1 cellular context compared by ENCODE assay signal in the genomic region with DNA sequence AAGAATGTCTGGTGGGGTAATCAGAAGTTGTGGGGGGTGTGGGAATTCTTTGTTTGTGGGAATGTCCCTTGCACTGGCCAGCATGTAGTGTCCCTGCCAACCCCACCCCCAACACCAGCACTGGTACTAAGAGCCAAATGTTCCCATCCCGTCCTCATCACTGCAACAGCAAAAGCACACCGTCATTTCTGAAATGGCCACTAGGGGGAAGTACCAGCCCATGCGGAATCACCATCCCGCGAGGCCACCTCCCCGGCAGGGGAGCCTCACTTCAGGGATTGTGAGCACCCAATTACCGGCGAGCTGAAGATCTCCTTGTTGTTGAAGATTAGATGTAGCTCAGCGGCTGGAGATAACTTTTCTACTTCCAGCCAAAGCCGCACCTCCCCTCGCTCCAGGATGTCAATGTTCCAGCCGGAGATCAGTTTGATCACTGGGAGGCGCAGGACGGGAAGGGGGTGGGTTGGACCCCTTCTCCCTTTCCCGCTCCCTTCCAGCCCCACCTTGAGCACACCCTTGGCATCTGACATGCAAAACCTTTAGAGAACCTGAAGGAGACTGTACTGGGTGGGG.
TF ChIP-seq lines count a peak whose summit lies in the region.

No MANE protein-coding gene starts in this region.

TF ChIP-seq in SK-N-SH, 30 proteins besides CTCF, POLR2A, EP300 and RAD21 (continued from another document):
- TF ChIP-seq ZBTB33 (IDR thresholded peaks at IDR 0.05; ENCODE audit: borderline replicate concordance, low read depth) = no peak
- no peak for TF ChIP-seq FOSL2 (IDR thresholded peaks at IDR 0.05; ENCODE audit: borderline replicate concordance, low read depth)
- no peak for TF ChIP-seq SIN3A (IDR thresholded peaks at IDR 0.05; ENCODE audit: borderline replicate concordance, low read depth, low read length)
- TF ChIP-seq, protein P1, sequence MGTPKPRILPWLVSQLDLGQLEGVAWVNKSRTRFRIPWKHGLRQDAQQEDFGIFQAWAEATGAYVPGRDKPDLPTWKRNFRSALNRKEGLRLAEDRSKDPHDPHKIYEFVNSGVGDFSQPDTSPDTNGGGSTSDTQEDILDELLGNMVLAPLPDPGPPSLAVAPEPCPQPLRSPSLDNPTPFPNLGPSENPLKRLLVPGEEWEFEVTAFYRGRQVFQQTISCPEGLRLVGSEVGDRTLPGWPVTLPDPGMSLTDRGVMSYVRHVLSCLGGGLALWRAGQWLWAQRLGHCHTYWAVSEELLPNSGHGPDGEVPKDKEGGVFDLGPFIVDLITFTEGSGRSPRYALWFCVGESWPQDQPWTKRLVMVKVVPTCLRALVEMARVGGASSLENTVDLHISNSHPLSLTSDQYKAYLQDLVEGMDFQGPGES (IDR thresholded peaks at IDR 0.05; ENCODE audit: low read depth, low read length) = no peak
- TF ChIP-seq TAF1 (IDR thresholded peaks at IDR 0.05; ENCODE audit: borderline replicate concordance, low read depth, low read length) = no peak
- TF ChIP-seq NFIC (IDR thresholded peaks at IDR 0.05; ENCODE audit: borderline replicate concordance) = no peak
- TF ChIP-seq TEAD4 (IDR thresholded peaks at IDR 0.05; ENCODE audit: borderline replicate concordance, insufficient read depth) = no peak
- TF ChIP-seq TCF12 (IDR thresholded peaks at IDR 0.05) = no peak
- TF ChIP-seq GABPA (IDR thresholded peaks at IDR 0.05; ENCODE audit: low read depth) = no peak
- peak; percentile 82 for TF ChIP-seq CHD2 (IDR thresholded peaks at IDR 0.05; ENCODE audit: low read length, partially characterized antibody)
- peak; percentile 83 for TF ChIP-seq SMC3 (IDR thresholded peaks at IDR 0.05; ENCODE audit: low read depth, low read length)
- no peak for TF ChIP-seq JUND (IDR thresholded peaks at IDR 0.05)
- TF ChIP-seq MAX (IDR thresholded peaks at IDR 0.05; ENCODE audit: low read depth) = 0 out of 2 replicates have a peak, but pooled peaks have one; percentile 25
- no peak for TF ChIP-seq RFX5 (IDR thresholded peaks at IDR 0.05; ENCODE audit: low read length)
- TF ChIP-seq, protein P2, sequence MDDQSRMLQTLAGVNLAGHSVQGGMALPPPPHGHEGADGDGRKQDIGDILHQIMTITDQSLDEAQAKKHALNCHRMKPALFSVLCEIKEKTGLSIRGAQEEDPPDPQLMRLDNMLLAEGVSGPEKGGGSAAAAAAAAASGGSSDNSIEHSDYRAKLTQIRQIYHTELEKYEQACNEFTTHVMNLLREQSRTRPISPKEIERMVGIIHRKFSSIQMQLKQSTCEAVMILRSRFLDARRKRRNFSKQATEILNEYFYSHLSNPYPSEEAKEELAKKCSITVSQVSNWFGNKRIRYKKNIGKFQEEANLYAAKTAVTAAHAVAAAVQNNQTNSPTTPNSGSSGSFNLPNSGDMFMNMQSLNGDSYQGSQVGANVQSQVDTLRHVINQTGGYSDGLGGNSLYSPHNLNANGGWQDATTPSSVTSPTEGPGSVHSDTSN (IDR thresholded peaks at IDR 0.05) = no peak
- TF ChIP-seq POLR2AphosphoS5 (IDR thresholded peaks at IDR 0.05; ENCODE audit: low read depth, low read length) = no peak
- TF ChIP-seq USF1 (IDR thresholded peaks at IDR 0.05; ENCODE audit: borderline replicate concordance, low read depth) = no peak
- no peak for TF ChIP-seq MEF2A (IDR thresholded peaks at IDR 0.05; ENCODE audit: borderline replicate concordance, low read depth)
- TF ChIP-seq MXI1 (IDR thresholded peaks at IDR 0.05; ENCODE audit: low read depth, low read length) = no peak
- TF ChIP-seq NRF1 (IDR thresholded peaks at IDR 0.05; ENCODE audit: low read depth, low read length) = no peak
- no peak for TF ChIP-seq EZH2phosphoT487 (IDR thresholded peaks at IDR 0.05; ENCODE audit: borderline replicate concordance, low read depth)
- TF ChIP-seq RXRA (IDR thresholded peaks at IDR 0.05; ENCODE audit: borderline replicate concordance, low read depth) = no peak
- TF ChIP-seq FOXM1 (IDR thresholded peaks at IDR 0.05; ENCODE audit: low read depth) = no peak
TF ChIP-seq in SK-N-SH: peak in this region for 5.
